ENCODE assay signal across 1 cellular context in genomic region chr2:9247786-9248185, GRCh38.
TF ChIP-seq lines count a peak whose summit lies in the region.

No MANE protein-coding gene starts in this region.

TF ChIP-seq in HepG2, 621 proteins besides CTCF, POLR2A, EP300 and RAD21 (continued from another document and continues in another):
- TF ChIP-seq ZNF775 (CRISPR knock-in tag; IDR thresholded peaks at IDR 0.05; ENCODE audit: borderline replicate concordance) (no peak), MAF1 (CRISPR knock-in tag; IDR thresholded peaks at IDR 0.05; ENCODE audit: borderline replicate concordance) (no peak), ETV5 (CRISPR knock-in tag; IDR thresholded peaks at IDR 0.05; ENCODE audit: borderline replicate concordance) (peak; percentile 24; the same call in 1 of the 2 replicates), NR2F6 (IDR thresholded peaks at IDR 0.05) (peak; percentile 69), NR2F6 (CRISPR knock-in tag; IDR thresholded peaks at IDR 0.05) (peak; percentile 90), GPBP1L1 (CRISPR knock-in tag; IDR thresholded peaks at IDR 0.05) (no peak), HDAC1 (CRISPR knock-in tag; IDR thresholded peaks at IDR 0.05) (0 out of 2 replicates have a peak, but pooled peaks have one; percentile 15), SIN3B (IDR thresholded peaks at IDR 0.05; ENCODE audit: low read length) (no peak), HMGXB3 (CRISPR knock-in tag; IDR thresholded peaks at IDR 0.05; ENCODE audit: borderline replicate concordance) (no peak), DPF2 (CRISPR knock-in tag; IDR thresholded peaks at IDR 0.05; ENCODE audit: borderline replicate concordance, low read depth) (no peak), HNRNPUL1 (IDR thresholded peaks at IDR 0.05; ENCODE audit: low read depth, low read length) (no peak), ZNF136 (CRISPR knock-in tag; IDR thresholded peaks at IDR 0.05; ENCODE audit: low read depth) (no peak), WIZ (CRISPR knock-in tag; IDR thresholded peaks at IDR 0.05) (no peak), SMAD9 (CRISPR knock-in tag; IDR thresholded peaks at IDR 0.05) (no peak), ZFP36 (IDR thresholded peaks at IDR 0.05; ENCODE audit: borderline replicate concordance, low read depth, low read length, partially characterized antibody) (no peak), NFE2 (CRISPR knock-in tag; IDR thresholded peaks at IDR 0.05) (no peak), SP5 (CRISPR knock-in tag; IDR thresholded peaks at IDR 0.05; ENCODE audit: borderline replicate concordance, low read depth) (peak; percentile 22; the same call in 1 of the 2 replicates), FOXK1 (CRISPR knock-in tag; IDR thresholded peaks at IDR 0.05; ENCODE audit: borderline replicate concordance, low read depth) (peak; percentile 43; the same call in 1 of the 2 replicates), ZBTB46 (CRISPR knock-in tag; IDR thresholded peaks at IDR 0.05; ENCODE audit: borderline replicate concordance) (no peak), ZNF570 (CRISPR knock-in tag; IDR thresholded peaks at IDR 0.05; ENCODE audit: borderline replicate concordance) (no peak), ZNF17 (CRISPR knock-in tag; IDR thresholded peaks at IDR 0.05) (no peak), ZSCAN31 (CRISPR knock-in tag; IDR thresholded peaks at IDR 0.05; ENCODE audit: low read depth) (no peak), MTERF4 (CRISPR knock-in tag; IDR thresholded peaks at IDR 0.05) (no peak), CCDC6 (CRISPR knock-in tag; IDR thresholded peaks at IDR 0.05) (no peak), ZBTB7B (CRISPR knock-in tag; IDR thresholded peaks at IDR 0.05) (0 out of 2 replicates have a peak, but pooled peaks have one; percentile 22), ATF3 (CRISPR knock-in tag; IDR thresholded peaks at IDR 0.05) (no peak), STAT6 (CRISPR knock-in tag; IDR thresholded peaks at IDR 0.05; ENCODE audit: borderline replicate concordance) (no peak), ZNF569 (CRISPR knock-in tag; IDR thresholded peaks at IDR 0.05; ENCODE audit: borderline replicate concordance) (no peak), GATAD1 (CRISPR knock-in tag; IDR thresholded peaks at IDR 0.05) (no peak), PPARG (CRISPR knock-in tag; conservative IDR thresholded peaks at IDR 0.05) (no peak), ZIK1 (CRISPR knock-in tag; IDR thresholded peaks at IDR 0.05; ENCODE audit: borderline replicate concordance, low read depth) (no peak), SP4 (CRISPR knock-in tag; IDR thresholded peaks at IDR 0.05) (no peak), ZNF746 (CRISPR knock-in tag; IDR thresholded peaks at IDR 0.05) (no peak), SP140L (CRISPR knock-in tag; IDR thresholded peaks at IDR 0.05; ENCODE audit: borderline replicate concordance) (no peak), HDAC2 (CRISPR knock-in tag; IDR thresholded peaks at IDR 0.05) (peak; percentile 43; the same call in 1 of the 2 replicates), ZNF142 (CRISPR knock-in tag; IDR thresholded peaks at IDR 0.05) (no peak), BHLHE40 (IDR thresholded peaks at IDR 0.05; ENCODE audit: low read length) (no peak), MAFF (IDR thresholded peaks at IDR 0.05; ENCODE audit: low read depth, low read length) (no peak), TAF15 (IDR thresholded peaks at IDR 0.05; ENCODE audit: low read depth, low read length, poor library complexity, severe bottlenecking) (no peak), GPN1 (CRISPR knock-in tag; IDR thresholded peaks at IDR 0.05; ENCODE audit: borderline replicate concordance) (no peak), RXRA (CRISPR knock-in tag; IDR thresholded peaks at IDR 0.05) (peak; percentile 51; the same call in 1 of the 2 replicates), ZNF879 (CRISPR knock-in tag; IDR thresholded peaks at IDR 0.05) (no peak), TBX2 (CRISPR knock-in tag; IDR thresholded peaks at IDR 0.05; ENCODE audit: borderline replicate concordance) (peak; percentile 13; the same call in 1 of the 2 replicates)
